ENCODE assay signal across 8 cellular contexts in genomic region chr16:75099738-75100615, GRCh38. TPM values are rescaled to one million over a fixed set of nuclear protein-coding genes. Genes with fewer than 3 reads are reported as not detected.
DNase-seq lines count a peak whose midpoint lies in the region; ATAC-seq and TF ChIP-seq lines count a peak whose summit lies in the region.

No MANE protein-coding gene starts in this region.

- no peaks in the 10 kb centered on the region for H3K27me3 Mint-ChIP-seq in activated T-cell treated with anti-CD3 and anti-CD28 coated beads, Interleukin-2, amount 50 U/mL, for 4 hours (ENCODE audit: low read depth)

- TF ChIP-seq CTCF in GM10266 (IDR thresholded peaks at IDR 0.05; ENCODE audit: control insufficient read depth, insufficient read depth, low read depth, missing control alignments) = no peak

- no peaks in the 10 kb centered on the region for H3K36me3 Mint-ChIP-seq in activated T-cell treated with anti-CD3 and anti-CD28 coated beads, Interleukin-2, amount 50 U/mL, for 4 hours (ENCODE audit: insufficient read depth)

- ATAC-seq in GM18861 (IDR thresholded peaks at IDR 0.05; ENCODE audit: unreplicated experiment) (peak; percentile 68), HG03135 (IDR thresholded peaks at IDR 0.05; ENCODE audit: unreplicated experiment) (peak; percentile 46), GM19452 (IDR thresholded peaks at IDR 0.05; ENCODE audit: unreplicated experiment) (no peak)
- peak; percentile 28 to 44 for ATAC-seq in activated T-cell treated with anti-CD3 and anti-CD28 coated beads, Interleukin-2, amount 50 U/mL, for 4 hours

- H3K9me3 Mint-ChIP-seq in activated T-cell treated with anti-CD3 and anti-CD28 coated beads, Interleukin-2, amount 50 U/mL, for 4 hours = no peaks in the 10 kb centered on the region

- peaks cover 43% of the 10 kb centered on the region for H3K4me1 Mint-ChIP-seq in activated T-cell treated with anti-CD3 and anti-CD28 coated beads, Interleukin-2, amount 50 U/mL, for 4 hours (ENCODE audit: low read depth)

- no peak for DNase-seq in activated T-cell treated with anti-CD3 and anti-CD28 coated beads, Interleukin-2, amount 50 U/mL, for 4 hours
- DNase-seq in lung microvascular endothelial cell (ENCODE audit: low read depth in 2 of 2) = peak; percentile 38 to 54
- no peak for DNase-seq in GM10266 (ENCODE audit: extremely low spot score)
- DNase-seq in midbrain (lab: John Stamatoyannopoulos, UW) = no peak
- no peak for DNase-seq in superior temporal gyrus (ENCODE audit: extremely low spot score)

- no peak overlapping the region for H3K4me3 Mint-ChIP-seq in activated T-cell treated with anti-CD3 and anti-CD28 coated beads, Interleukin-2, amount 50 U/mL, for 4 hours

RNA-seq across cellular contexts. Expression of gene LDHD, which starts 16.6 kb away (rescaled TPM):
- under 1 TPM in 1 of 3 donors, not detected in 2; 0.11 TPM for total RNA-seq in activated T-cell treated with anti-CD3 and anti-CD28 coated beads, Interleukin-2, amount 50 U/mL, for 4 hours
- 0.22 and 0.60 TPM in 2 replicates for total RNA-seq in lung microvascular endothelial cell

RNA-seq across cellular contexts. Expression of gene ZFP1, which starts 48.3 kb away (rescaled TPM):
- 10 to 100 TPM; 11.5 to 13.4 (median 13.4) TPM for total RNA-seq in activated T-cell treated with anti-CD3 and anti-CD28 coated beads, Interleukin-2, amount 50 U/mL, for 4 hours
- total RNA-seq in lung microvascular endothelial cell = 5.4 and 10.5 TPM in 2 replicates

Comparison
In these comparisons a context has a peak if more than half of its experiments do, and no peak if none do; other contexts are left out.
1. DNase-seq: peak in lung microvascular endothelial cell (2 of 2); none in activated T-cell treated with anti-CD3 and anti-CD28 coated beads, Interleukin-2, amount 50 U/mL, for 4 hours (single experiment), GM10266 (single experiment), midbrain (single experiment) and superior temporal gyrus (single experiment).